Comparison of ENCODE assay signal across 14 cellular contexts in the genomic region with DNA sequence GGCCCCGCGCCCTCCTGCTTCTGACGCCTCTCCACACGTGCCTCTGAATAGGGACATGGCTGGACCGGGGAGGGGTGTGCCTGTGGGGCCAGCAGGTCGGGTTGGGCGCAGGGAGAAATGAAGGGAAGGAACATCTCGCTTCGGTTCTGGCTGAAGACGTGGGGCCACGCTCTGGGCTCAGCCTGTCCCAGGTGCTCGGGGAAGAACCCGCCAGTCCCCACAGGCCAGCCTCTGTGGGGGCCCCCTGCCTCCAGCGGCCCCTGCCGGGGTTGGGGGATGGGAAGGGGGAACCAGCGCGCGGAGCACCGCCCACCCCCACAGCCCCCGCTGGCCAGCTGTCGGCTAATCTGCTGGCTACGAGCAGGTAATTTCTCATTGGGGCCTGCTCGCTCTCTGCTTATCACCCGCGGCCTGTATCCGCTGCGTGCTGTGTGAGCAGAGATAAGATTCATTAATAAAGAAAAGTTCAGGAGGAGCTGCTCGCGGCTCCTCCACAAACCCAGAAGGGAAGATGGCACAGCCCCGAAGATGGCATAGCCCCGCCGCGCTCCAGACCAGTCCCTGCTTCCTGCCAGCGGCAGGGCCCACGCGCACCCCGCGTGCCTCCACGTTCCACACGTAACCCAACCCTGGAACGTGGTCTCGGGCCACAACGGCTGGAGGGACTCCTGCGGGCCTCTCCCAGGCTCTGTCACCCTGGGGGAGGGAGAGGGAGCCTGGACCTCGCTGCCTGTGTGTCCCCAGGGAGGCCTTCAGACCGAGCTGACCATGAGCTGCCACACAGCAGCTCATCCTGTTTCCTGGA.
DNase-seq lines count a peak whose midpoint lies in the region; ATAC-seq and TF ChIP-seq lines count a peak whose summit lies in the region.
"Had no signal": no experiment of that assay in that cellular context is flagged by ENCODE, and none has a peak within 500 bp of the region (broad histone marks: within the 10 kb centered on the region; RNA-seq: fewer than 3 reads in every experiment).

No MANE protein-coding gene starts in this region.

- no peak for TF ChIP-seq CTCF in DND-41 (IDR thresholded peaks at IDR 0.05; ENCODE audit: borderline replicate concordance, extremely low read depth, low read length, poor library complexity, severe bottlenecking)
- TF ChIP-seq CTCF in Peyer's patch (IDR thresholded peaks at IDR 0.05), result no peak

- H3K4me1 ChIP-seq in DND-41 (ENCODE audit: insufficient read depth, low read length) (peaks cover 20% of the 10 kb centered on the region), Peyer's patch (no peaks in the 10 kb centered on the region), neuronal stem cell (ENCODE audit: control insufficient read depth in 2 of 2, insufficient read depth in 1 of 2, low read depth in 1 of 2, low read length in 2 of 2) (no peaks in the 10 kb centered on the region)

- DNase-seq in DND-41, result no peak
- peak in 2 of 3 donors; percentile 40 to 46 for DNase-seq in Peyer's patch
- peak; percentile 25 for DNase-seq in Right ventricle myocardium superior
- no peak for DNase-seq in neuronal stem cell (ENCODE audit: low spot score)
- no peak for DNase-seq in substantia nigra (lab: John Stamatoyannopoulos, UW)
- DNase-seq: activated CD4-positive, alpha-beta memory T cell treated with anti-CD3 and anti-CD28 coated beads for 36 hours; CD4-positive, CD25-positive, alpha-beta regulatory T cell; MG63; NCI-H2081; T1000 had no signal

- H3K4me3 ChIP-seq in DND-41 (ENCODE audit: low read depth in 1 of 2, low read length in 2 of 2) (no peak overlapping the region), Peyer's patch (no peak overlapping the region), neuronal stem cell (ENCODE audit: low read length in 2 of 2) (no peak overlapping the region)
- H3K4me3 ChIP-seq: MG63, ovary had no signal

- intact Hi-C loops in Right ventricle myocardium superior (cut with DNase I), result no loop called here

- H2BK15ac ChIP-seq in neuronal stem cell (ENCODE audit: low read length), result no peak overlapping the region

- no peak overlapping the region for H2BK12ac ChIP-seq in neuronal stem cell (ENCODE audit: low read length)

- H3K36me3 ChIP-seq in DND-41 (ENCODE audit: insufficient read depth, low read length) (peaks cover 17% of the 10 kb centered on the region; the same call in 1 of the 2 replicates), Peyer's patch (no peaks in the 10 kb centered on the region), neuronal stem cell (replicated peaks in 1 of 2; ENCODE audit: control insufficient read depth in 2 of 2, insufficient read depth in 2 of 2, low read length in 2 of 2) (no peaks in the 10 kb centered on the region)
- H3K36me3 ChIP-seq: MG63, ovary had no signal

- H4K20me1 ChIP-seq in DND-41 (ENCODE audit: insufficient read depth, low read length), result peaks cover 68% of the 10 kb centered on the region

- H4K8ac ChIP-seq in neuronal stem cell (ENCODE audit: low read depth, low read length), result no peak overlapping the region

- no peak overlapping the region for H4K91ac ChIP-seq in neuronal stem cell (ENCODE audit: low read depth, low read length, poor library complexity)

- ATAC-seq in DND-41 (ENCODE audit: insufficient read depth, low read depth) (no peak), Right ventricle myocardium superior (ENCODE audit: poor library complexity) (no peak), GM18502 (IDR thresholded peaks at IDR 0.05; ENCODE audit: poor library complexity, unreplicated experiment) (no peak), GM18511 (IDR thresholded peaks at IDR 0.05; ENCODE audit: unreplicated experiment) (no peak), GM18861 (IDR thresholded peaks at IDR 0.05; ENCODE audit: unreplicated experiment) (no peak)

- no peak for TF ChIP-seq POLR2A in Peyer's patch (IDR thresholded peaks at IDR 0.05)

- H2AK5ac ChIP-seq in neuronal stem cell (ENCODE audit: low read depth, low read length), result no peak overlapping the region

- peak overlapping the region; percentile 12 for H3K23ac ChIP-seq in neuronal stem cell (ENCODE audit: low read depth, low read length, poor library complexity)

- H3K79me2 ChIP-seq in DND-41 (ENCODE audit: insufficient read depth, low read length), result peaks cover 7% of the 10 kb centered on the region

- no peak overlapping the region for H3K9ac ChIP-seq in DND-41 (ENCODE audit: low read depth, low read length)
- H3K9ac ChIP-seq in neuronal stem cell (ENCODE audit: low read depth, low read length, poor library complexity), result no peak overlapping the region

- peak overlapping the region; percentile 56 for H3K27ac ChIP-seq in DND-41 (ENCODE audit: low read length)
- no peak overlapping the region for H3K27ac ChIP-seq in Peyer's patch
- no peak overlapping the region for H3K27ac ChIP-seq in neuronal stem cell (replicated peaks; ENCODE audit: low read length)
- no peak overlapping the region for H3K27ac ChIP-seq in substantia nigra (ENCODE audit: low read depth, low read length, poor library complexity, severe bottlenecking)
- H3K27ac ChIP-seq: ovary had no signal

- H3K4me2 ChIP-seq in DND-41 (ENCODE audit: insufficient read depth, low read length) (no peak overlapping the region), neuronal stem cell (ENCODE audit: insufficient read depth, low read length, poor library complexity, severe bottlenecking) (no peak overlapping the region)

- H3K27me3 ChIP-seq in DND-41 (ENCODE audit: insufficient read depth, low read length, poor library complexity) (no peaks in the 10 kb centered on the region), Peyer's patch (no peaks in the 10 kb centered on the region), neuronal stem cell (ENCODE audit: control insufficient read depth in 3 of 3, insufficient read depth in 3 of 3, low read depth in 1 of 3, low read length in 3 of 3) (no peaks in the 10 kb centered on the region)
- H3K27me3 ChIP-seq: MG63, ovary had no signal

- H2AFZ ChIP-seq in DND-41 (ENCODE audit: low read depth, low read length) (no peak overlapping the region), neuronal stem cell (ENCODE audit: low read length) (no peak overlapping the region)

- peak overlapping the region; percentile 37 for H3K4ac ChIP-seq in neuronal stem cell (ENCODE audit: low read length)

- peaks cover 12% of the 10 kb centered on the region for H3K79me1 ChIP-seq in neuronal stem cell (ENCODE audit: low read depth, low read length)

- no CpG with 5 or more reads among the region's 46 CpGs for WGBS in neuronal stem cell (ENCODE audit: extremely low coverage in 2 of 2, insufficient read length in 2 of 2, insufficient replicate concordance in 1 of 2), 2 donors

- H2BK120ac ChIP-seq in neuronal stem cell (ENCODE audit: low read depth, low read length), result no peak overlapping the region

- H3K9me3 ChIP-seq in DND-41 (ENCODE audit: insufficient read depth, low read length, severe bottlenecking) (no peaks in the 10 kb centered on the region), Peyer's patch (no peaks in the 10 kb centered on the region), neuronal stem cell (replicated peaks in 1 of 2; ENCODE audit: control insufficient read depth in 2 of 2, insufficient read depth in 1 of 2, low read depth in 1 of 2, low read length in 2 of 2) (peaks cover 0 to 3% of the 10 kb centered on the region in 2 donors)
- H3K9me3 ChIP-seq: MG63, ovary had no signal

- H2BK5ac ChIP-seq in neuronal stem cell (ENCODE audit: low read length), result no peak overlapping the region

- H3K14ac ChIP-seq in neuronal stem cell (ENCODE audit: low read length), result peak overlapping the region; percentile 63

- peak overlapping the region; percentile 76 for H3K18ac ChIP-seq in neuronal stem cell (ENCODE audit: low read length)

Comparison
In these comparisons a context has a peak if more than half of its experiments do, and no peak if none do; other contexts are left out.
1. DNase-seq: peak in Peyer's patch (2 of 3) and Right ventricle myocardium superior (single experiment); none in DND-41 (single experiment), neuronal stem cell (single experiment) and substantia nigra (0 of 49).